ENCODE assay signal across 9 cellular contexts in the genomic region with DNA sequence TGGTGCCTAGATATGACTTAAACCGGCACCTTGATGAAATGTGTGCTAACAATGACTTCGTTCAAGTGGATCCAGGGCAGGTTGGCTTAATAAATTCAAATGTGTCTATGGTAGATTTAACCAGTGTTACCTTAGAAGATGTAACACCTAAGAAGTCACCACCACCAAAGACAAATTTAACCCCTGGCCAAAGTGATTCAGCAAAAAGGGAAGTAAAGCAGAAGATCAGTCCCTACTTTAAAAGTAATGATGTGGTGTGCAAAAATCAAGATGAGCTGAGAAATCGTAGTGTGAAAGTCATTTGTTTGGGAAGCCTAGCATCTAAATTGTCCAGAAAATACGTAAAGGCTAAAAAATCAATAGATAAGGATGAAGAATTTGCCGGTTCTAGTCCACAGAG. TPM values are rescaled to one million over a fixed set of nuclear protein-coding genes. Genes with fewer than 3 reads are reported as not detected.
DNase-seq lines count a peak whose midpoint lies in the region; ATAC-seq and TF ChIP-seq lines count a peak whose summit lies in the region.
"Had no signal": no experiment of that assay in that cellular context is flagged by ENCODE, and none has a peak within 500 bp of the region (broad histone marks: within the 10 kb centered on the region; RNA-seq: fewer than 3 reads in every experiment).

No MANE protein-coding gene starts in this region.

- H3K36me3 ChIP-seq in breast epithelium (no peaks in the 10 kb centered on the region), iPS-18a (ENCODE audit: control insufficient read depth, low read depth, low read length) (peaks cover 12% of the 10 kb centered on the region), stomach smooth muscle (ENCODE audit: control insufficient read depth in 2 of 2, insufficient read depth in 2 of 2, low read length in 2 of 2) (peaks cover 6 to 10% of the 10 kb centered on the region in 2 donors), brain microvascular endothelial cell (replicated peaks) (no peaks in the 10 kb centered on the region)

- no peaks in the 10 kb centered on the region for H3K27me3 ChIP-seq in breast epithelium
- no peaks in the 10 kb centered on the region for H3K27me3 ChIP-seq in iPS-18a (ENCODE audit: control insufficient read depth, insufficient read depth, low read length)
- H3K27me3 ChIP-seq in stomach smooth muscle (ENCODE audit: control insufficient read depth in 1 of 2, insufficient read depth in 2 of 2, low read length in 2 of 2) = no peaks in the 10 kb centered on the region
- H3K27me3 ChIP-seq in brain microvascular endothelial cell (replicated peaks) = no peaks in the 10 kb centered on the region

- TF ChIP-seq CTCF in MCF 10A (IDR thresholded peaks at IDR 0.05; ENCODE audit: unreplicated experiment) = no peak
- no peak for TF ChIP-seq CTCF in breast epithelium (IDR thresholded peaks at IDR 0.05)
- TF ChIP-seq CTCF in brain microvascular endothelial cell (IDR thresholded peaks at IDR 0.05; ENCODE audit: low read depth, low read length, missing control alignments) = no peak

- H3K9me3 Mint-ChIP-seq in MCF 10A (ENCODE audit: unreplicated experiment) = no peaks in the 10 kb centered on the region

- TSS peak; percentile 56 for BruUV-seq in MCF 10A (replicated peaks; lab: Mats Ljungman, UMichigan)

- peaks cover 3 to 14% of the 10 kb centered on the region in 2 donors for H3K4me1 ChIP-seq in breast epithelium
- peaks cover 4% of the 10 kb centered on the region for H3K4me1 ChIP-seq in iPS-18a (ENCODE audit: control insufficient read depth, low read depth, low read length)
- H3K4me1 ChIP-seq in stomach smooth muscle (ENCODE audit: control insufficient read depth, insufficient read depth, low read length) = peaks cover 6% of the 10 kb centered on the region

- H3K4me3 ChIP-seq in breast epithelium = peak overlapping the region in 1 of 3 donors; percentile 95
- peak overlapping the region; percentile 85 for H3K4me3 ChIP-seq in iPS-18a (ENCODE audit: low read length)
- peak overlapping the region; percentile 96 to 97 for H3K4me3 ChIP-seq in stomach smooth muscle (ENCODE audit: low read length in 2 of 2)
- H3K4me3 ChIP-seq in brain microvascular endothelial cell (ENCODE audit: low read depth, low read length) = no peak overlapping the region

- intact Hi-C loops in MCF 10A (cut with micrococcal nuclease) (loop anchor here (5.0 to 10.0 kb wide), 2 partner anchors 87 to 700 kb away; a partner anchor contains a TSS), breast epithelium (cut with DNase I; ENCODE audit: low total_unique reads) (no loop called here)

- no peak overlapping the region for H3K9ac ChIP-seq in iPS-18a (ENCODE audit: low read length)
- H3K9ac ChIP-seq in stomach smooth muscle (ENCODE audit: low read length in 2 of 2) = peak overlapping the region in 1 of 2 donors; percentile 80

- H3K27ac ChIP-seq in breast epithelium = no peak overlapping the region
- no peak overlapping the region for H3K27ac ChIP-seq in iPS-18a (ENCODE audit: low read length)
- no peak overlapping the region for H3K27ac ChIP-seq in stomach smooth muscle (ENCODE audit: low read length)
- no peak overlapping the region for H3K27ac ChIP-seq in brain microvascular endothelial cell

- POLR2A ChIA-PET in MCF 10A (lab: Yijun Ruan, JAX) = interaction anchor here (1.1 to 2.0 kb wide), 6 partner anchors 10 to 460 kb away, joined by 3 to 13 read pairs (median 4); a partner anchor contains a TSS

- peaks cover 37% of the 10 kb centered on the region for H3K36me3 Mint-ChIP-seq in MCF 10A (ENCODE audit: insufficient read depth, unreplicated experiment)
- H3K36me3 Mint-ChIP-seq in T-helper 17 cell (ENCODE audit: low read depth) = peaks cover 5% of the 10 kb centered on the region

- peaks cover 18% of the 10 kb centered on the region for H3K4me1 Mint-ChIP-seq in MCF 10A (ENCODE audit: insufficient read depth, unreplicated experiment)
- peaks cover 32% of the 10 kb centered on the region for H3K4me1 Mint-ChIP-seq in T-helper 17 cell

- DNase-seq in MCF 10A (ENCODE audit: unreplicated experiment) (no peak), breast epithelium (ENCODE audit: low spot score in 2 of 2) (no peak), T-helper 17 cell (no peak), brain microvascular endothelial cell (no peak), MV-4-11 (lab: John Stamatoyannopoulos, UW) (no peak)
- DNase-seq: NCI-H2107 had no signal

- ATAC-seq in T-helper 17 cell (no peak), HG02970 (IDR thresholded peaks at IDR 0.05; ENCODE audit: low FRiP score, unreplicated experiment) (no peak)

- in situ Hi-C loops in brain microvascular endothelial cell (cut with HindIII; ENCODE audit: low pct_ligation_motif_present, low sequenced_read_pairs) = no loop called here

- H3K4me3 Mint-ChIP-seq in MCF 10A (ENCODE audit: unreplicated experiment) (peak overlapping the region; percentile 99), T-helper 17 cell (peak overlapping the region; percentile 21)

- CTCF ChIA-PET in MCF 10A (lab: Yijun Ruan, JAX) = no interaction called here

- H3K27me3 Mint-ChIP-seq in MCF 10A (ENCODE audit: insufficient read depth, unreplicated experiment) = no peaks in the 10 kb centered on the region
- no peaks in the 10 kb centered on the region for H3K27me3 Mint-ChIP-seq in T-helper 17 cell

- TF ChIP-seq POLR2A in breast epithelium (IDR thresholded peaks at IDR 0.05) = no peak

- peak overlapping the region; percentile 46 for H3K27ac Mint-ChIP-seq in MCF 10A (ENCODE audit: low read depth, unreplicated experiment)
- peak overlapping the region; percentile 88 for H3K27ac Mint-ChIP-seq in T-helper 17 cell

- H3K9me3 ChIP-seq in breast epithelium (no peaks in the 10 kb centered on the region), T-helper 17 cell (ENCODE audit: control insufficient read depth, low read length, poor library complexity, severe bottlenecking) (no peaks in the 10 kb centered on the region), iPS-18a (ENCODE audit: control insufficient read depth, low read depth, low read length) (no peaks in the 10 kb centered on the region), stomach smooth muscle (ENCODE audit: control insufficient read depth in 2 of 2, low read length in 2 of 2) (no peaks in the 10 kb centered on the region)

RNA-seq across cellular contexts. Expression of a gene that starts 1.1 kb away (rescaled TPM):
- 22.4 and 29.8 TPM in 2 replicates for total RNA-seq in MCF 10A (2022)
- 10 to 100 TPM; 13.1 to 20.9 (median 15.4) TPM for total RNA-seq in breast epithelium
- total RNA-seq in T-helper 17 cell = 10 to 100 TPM; 23.2 to 28.4 TPM
